Comparison of ENCODE assay signal across 19 cellular contexts in the genomic region with DNA sequence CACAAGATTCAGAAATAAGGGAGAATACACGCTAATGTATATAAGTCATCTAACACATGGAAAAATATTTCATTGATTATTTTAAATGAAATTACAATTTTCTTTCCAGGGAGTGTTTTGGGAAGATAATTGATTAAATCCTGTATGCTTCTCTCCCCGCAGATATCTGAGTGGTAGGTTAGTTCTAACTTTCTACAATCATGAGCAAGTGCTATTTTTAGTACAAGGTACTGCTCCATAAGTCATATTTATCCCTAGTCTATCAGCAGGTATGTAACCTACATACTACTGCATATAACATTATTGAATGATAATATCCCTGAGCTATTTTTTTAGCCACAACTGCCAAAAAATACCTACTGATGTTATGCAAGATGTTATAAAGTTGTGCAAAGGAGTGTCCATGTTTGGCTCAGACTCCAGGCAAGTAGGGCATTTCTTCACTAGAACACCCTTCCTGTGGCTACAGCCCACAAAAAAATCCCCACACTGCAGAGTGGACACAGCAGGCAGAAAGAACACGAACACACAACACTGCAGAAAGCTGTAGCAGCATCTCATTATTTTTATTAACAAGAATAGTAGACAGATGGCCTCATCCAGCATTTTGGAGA.
DNase-seq lines count a peak whose midpoint lies in the region; ATAC-seq lines count a peak whose summit lies in the region.
"Had no signal": no experiment of that assay in that cellular context is flagged by ENCODE, and none has a peak within 500 bp of the region (broad histone marks: within the 10 kb centered on the region; RNA-seq: fewer than 3 reads in every experiment).

No MANE protein-coding gene starts in this region.

- H3K27ac Mint-ChIP-seq in memory B cell: peak overlapping the region; percentile 4
- H3K27ac Mint-ChIP-seq: activated T-cell treated with anti-CD3 and anti-CD28 coated beads, Interleukin-2, amount 50 U/mL, for 72 hours; B cell; IgD-negative memory B cell; mesothelial cell of epicardium; natural killer cell had no signal

- peaks cover 1% of the 10 kb centered on the region for H3K9me3 Mint-ChIP-seq in memory B cell
- H3K9me3 Mint-ChIP-seq: activated T-cell treated with anti-CD3 and anti-CD28 coated beads, Interleukin-2, amount 50 U/mL, for 72 hours; IgD-negative memory B cell; natural killer cell had no signal

- no peak for ATAC-seq in memory B cell (ENCODE audit: low read depth)
- ATAC-seq in HG02970 (IDR thresholded peaks at IDR 0.05; ENCODE audit: low FRiP score, unreplicated experiment): no peak
- ATAC-seq: activated T-cell treated with anti-CD3 and anti-CD28 coated beads, Interleukin-2, amount 50 U/mL, for 72 hours; right cardiac atrium had no signal

- DNase-seq in GF-D8 (lab: John Stamatoyannopoulos, UW): peak; percentile 28
- DNase-seq in MV-4-11 (lab: John Stamatoyannopoulos, UW): peak; percentile 38
- peak; percentile 34 for DNase-seq in fibroblast of gingiva (ENCODE audit: low read depth)
- no peak for DNase-seq in memory B cell (ENCODE audit: low spot score in 2 of 2)
- DNase-seq in NCI-H446 (lab: John Stamatoyannopoulos, UW): no peak
- DNase-seq in activated T-cell treated with anti-CD3 and anti-CD28 coated beads, Interleukin-2, amount 50 U/mL, for 48 hours: no peak
- DNase-seq in HPDE6-E6E7 (ENCODE audit: extremely low spot score): no peak
- DNase-seq: activated CD4-positive, alpha-beta T cell treated with anti-CD3 and anti-CD28 coated beads for 1 hour; activated CD8-positive, alpha-beta memory T cell treated with anti-CD3 and anti-CD28 coated beads for 24 hours; activated naive CD4-positive, alpha-beta T cell treated with anti-CD3 and anti-CD28 coated beads, Interleukin-2, amount 50 U/mL, for 16 hours; GOT3; natural killer cell; NCI-H1436 treated with DMSO at 0.1 percent for 48 hours; right cardiac atrium had no signal

- H3K4me1 Mint-ChIP-seq in memory B cell: no peaks in the 10 kb centered on the region
- H3K4me1 Mint-ChIP-seq: B cell had no signal

- no peaks in the 10 kb centered on the region for H3K27me3 Mint-ChIP-seq in memory B cell
- H3K27me3 Mint-ChIP-seq: B cell, IgD-negative memory B cell had no signal

- H3K36me3 Mint-ChIP-seq in memory B cell: peaks cover 4% of the 10 kb centered on the region
- H3K36me3 Mint-ChIP-seq: natural killer cell had no signal

- no peak overlapping the region for H3K4me3 Mint-ChIP-seq in memory B cell
- H3K4me3 Mint-ChIP-seq: activated T-cell treated with anti-CD3 and anti-CD28 coated beads, Interleukin-2, amount 50 U/mL, for 72 hours; B cell; IgD-negative memory B cell; natural killer cell had no signal

Comparison
In these comparisons a context has a peak if more than half of its experiments do, and no peak if none do; other contexts are left out.
1. DNase-seq: peak in GF-D8 (single experiment), MV-4-11 (single experiment) and fibroblast of gingiva (single experiment); none in memory B cell (0 of 2), NCI-H446 (0 of 2), activated T-cell treated with anti-CD3 and anti-CD28 coated beads, Interleukin-2, amount 50 U/mL, for 48 hours (0 of 2) and HPDE6-E6E7 (single experiment).